Comparison of ENCODE assay signal across 8 cellular contexts in the genomic region with DNA sequence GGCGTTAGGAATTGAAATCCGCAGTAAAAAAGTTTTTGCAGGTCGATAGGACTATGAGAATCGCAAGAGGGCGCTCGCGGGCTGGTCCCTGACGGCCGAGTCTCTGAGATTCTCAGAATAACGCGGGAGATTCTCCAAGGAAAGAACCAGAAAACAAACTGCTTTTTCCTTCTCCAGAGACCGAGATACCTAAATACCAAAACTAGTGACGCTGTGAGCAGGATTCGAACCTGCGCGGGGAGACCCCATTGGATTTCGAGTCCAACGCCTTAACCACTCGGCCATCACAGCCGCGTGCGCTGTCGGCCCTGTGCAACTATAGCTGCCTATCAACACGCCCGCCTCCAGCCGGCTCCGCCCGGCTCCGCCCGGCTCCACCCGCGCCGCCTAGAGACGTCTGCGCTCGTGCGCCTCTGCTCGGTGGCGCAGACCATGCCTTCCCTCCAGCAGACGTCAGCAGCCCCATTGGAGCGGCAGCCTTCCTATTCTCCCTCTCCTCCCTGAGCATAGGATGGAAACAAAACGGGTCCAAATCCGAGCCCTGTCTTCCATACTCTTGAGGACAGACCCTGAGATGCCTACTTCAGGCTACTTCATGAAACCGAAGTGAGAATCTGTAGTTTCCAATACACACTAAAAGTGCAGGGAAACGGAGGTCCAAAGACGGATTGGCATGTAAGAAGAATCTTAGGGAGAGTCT. TPM values are rescaled to one million over a fixed set of nuclear protein-coding genes. Genes with fewer than 3 reads are reported as not detected.
DNase-seq lines count a peak whose midpoint lies in the region; TF ChIP-seq lines count a peak whose summit lies in the region.

No MANE protein-coding gene starts in this region.

- peak overlapping the region; percentile 43 for H3K4me3 ChIP-seq in HAP-1
- H3K4me3 ChIP-seq in MM.1S (ENCODE audit: low read length) = peak overlapping the region; percentile 59
- H3K4me3 ChIP-seq in neuronal stem cell (ENCODE audit: low read length in 2 of 2) = peak overlapping the region; percentile 59 to 79

- in situ Hi-C loops in HAP-1 (cut with MboI; ENCODE audit: low sequenced_read_pairs) = no loop called here

- DNase-seq in GDM1 (lab: John Stamatoyannopoulos, UW) (peak; percentile 94), HAP-1 (ENCODE audit: low spot score in 2 of 2) (peak; percentile 97), MM.1S (peak; percentile 96), SHP77 treated with DMSO at 0.1 percent for 48 hours (lab: John Stamatoyannopoulos, UW) (peak; percentile 97), foreskin melanocyte (peak; percentile 98), neuronal stem cell (ENCODE audit: low spot score) (peak; percentile 97), substantia nigra (lab: John Stamatoyannopoulos, UW) (peak; percentile 47 to 99 (median 87))
- peak; percentile 91 for DNase-seq in activated gamma-delta T cell treated with anti-CD3 and anti-CD28 coated beads, Interleukin-2, amount 50 U/mL, for 16 hours (ENCODE audit: low read depth)

- no peak overlapping the region for H3K4ac ChIP-seq in neuronal stem cell (ENCODE audit: low read length)

- H3K27ac ChIP-seq in MM.1S (ENCODE audit: low read length) (peak overlapping the region; percentile 86), neuronal stem cell (replicated peaks; ENCODE audit: low read length) (peak overlapping the region; percentile 56), substantia nigra (ENCODE audit: low read depth, low read length, poor library complexity, severe bottlenecking) (peak overlapping the region; percentile 92)

- H3K36me3 ChIP-seq in HAP-1 (replicated peaks) = peaks cover 29% of the 10 kb centered on the region
- H3K36me3 ChIP-seq in MM.1S (replicated peaks; ENCODE audit: insufficient read depth, low read length) = no peaks in the 10 kb centered on the region
- peaks cover 28 to 38% of the 10 kb centered on the region in 2 donors for H3K36me3 ChIP-seq in neuronal stem cell (replicated peaks in 1 of 2; ENCODE audit: control insufficient read depth in 2 of 2, insufficient read depth in 2 of 2, low read length in 2 of 2)

- peak overlapping the region; percentile 69 for H3K23ac ChIP-seq in neuronal stem cell (ENCODE audit: low read depth, low read length, poor library complexity)

- peak overlapping the region; percentile 73 for H3K9ac ChIP-seq in MM.1S (ENCODE audit: low read length)
- H3K9ac ChIP-seq in neuronal stem cell (ENCODE audit: low read depth, low read length, poor library complexity) = peak overlapping the region; percentile 72

- H3K9me2 ChIP-seq in MM.1S (replicated peaks; ENCODE audit: insufficient read depth, low read length) = no peaks in the 10 kb centered on the region

- H3K79me2 ChIP-seq in MM.1S (ENCODE audit: low read length) = no peaks in the 10 kb centered on the region

- no CpG with 5 or more reads among the region's 46 CpGs for WGBS in neuronal stem cell (ENCODE audit: extremely low coverage in 2 of 2, insufficient read length in 2 of 2, insufficient replicate concordance in 1 of 2), 2 donors

- H3K18ac ChIP-seq in neuronal stem cell (ENCODE audit: low read length) = peak overlapping the region; percentile 27

- H3K27me3 ChIP-seq in HAP-1 (ENCODE audit: low read depth) (no peaks in the 10 kb centered on the region), MM.1S (replicated peaks; ENCODE audit: insufficient read depth, low read length) (peaks cover 18% of the 10 kb centered on the region), neuronal stem cell (ENCODE audit: control insufficient read depth in 3 of 3, insufficient read depth in 3 of 3, low read depth in 1 of 3, low read length in 3 of 3) (peaks cover 0 to 7% (median 0%) of the 10 kb centered on the region in 3 experiments)

- H3K4me1 ChIP-seq in HAP-1 = peaks cover 13% of the 10 kb centered on the region
- peaks cover 7% of the 10 kb centered on the region for H3K4me1 ChIP-seq in MM.1S (ENCODE audit: low read length)
- peaks cover 0 to 6% of the 10 kb centered on the region in 2 donors for H3K4me1 ChIP-seq in neuronal stem cell (ENCODE audit: control insufficient read depth in 2 of 2, insufficient read depth in 1 of 2, low read depth in 1 of 2, low read length in 2 of 2)

- H3K79me1 ChIP-seq in neuronal stem cell (ENCODE audit: low read depth, low read length) = peaks cover 5% of the 10 kb centered on the region

- H4K8ac ChIP-seq in neuronal stem cell (ENCODE audit: low read depth, low read length) = no peak overlapping the region

- H2AFZ ChIP-seq in MM.1S (ENCODE audit: low read length) (peak overlapping the region; percentile 35), neuronal stem cell (ENCODE audit: low read length) (peak overlapping the region; percentile 83)

- no peak overlapping the region for H2BK12ac ChIP-seq in neuronal stem cell (ENCODE audit: low read length)

- no peak overlapping the region for H2BK15ac ChIP-seq in neuronal stem cell (ENCODE audit: low read length)

- TF ChIP-seq CTCF in MM.1S (IDR thresholded peaks at IDR 0.05; ENCODE audit: low read length) = peak; percentile 80

- no peaks in the 10 kb centered on the region for H3K9me3 ChIP-seq in HAP-1
- H3K9me3 ChIP-seq in MM.1S (replicated peaks; ENCODE audit: insufficient read depth, low read length) = no peaks in the 10 kb centered on the region
- no peaks in the 10 kb centered on the region for H3K9me3 ChIP-seq in neuronal stem cell (replicated peaks in 1 of 2; ENCODE audit: control insufficient read depth in 2 of 2, insufficient read depth in 1 of 2, low read depth in 1 of 2, low read length in 2 of 2)

- no peak overlapping the region for H2BK120ac ChIP-seq in neuronal stem cell (ENCODE audit: low read depth, low read length)

- H3K4me2 ChIP-seq in MM.1S (ENCODE audit: low read depth, low read length) = peak overlapping the region; percentile 94
- peak overlapping the region; percentile 81 for H3K4me2 ChIP-seq in neuronal stem cell (ENCODE audit: insufficient read depth, low read length, poor library complexity, severe bottlenecking)

- no peak overlapping the region for H2AK5ac ChIP-seq in neuronal stem cell (ENCODE audit: low read depth, low read length)

- H4K91ac ChIP-seq in neuronal stem cell (ENCODE audit: low read depth, low read length, poor library complexity) = no peak overlapping the region

- H4K20me1 ChIP-seq in MM.1S (ENCODE audit: insufficient read depth, low read length) = no peaks in the 10 kb centered on the region

- H3F3A ChIP-seq in MM.1S (ENCODE audit: insufficient read depth, low read length) = peaks cover 24% of the 10 kb centered on the region

- no peak overlapping the region for H3K14ac ChIP-seq in neuronal stem cell (ENCODE audit: low read length)

- H2BK5ac ChIP-seq in neuronal stem cell (ENCODE audit: low read length) = no peak overlapping the region

RNA-seq across cellular contexts. Expression of a gene that starts 13.4 kb away (rescaled TPM):
- 17.0 TPM for polyA plus RNA-seq in neuronal stem cell (2013, experiment 1 of 2)
- 18.7 TPM for polyA plus RNA-seq in neuronal stem cell (2013, experiment 2 of 2)

RNA-seq across cellular contexts. Expression of a gene that starts 14.9 kb away (rescaled TPM):
- polyA plus RNA-seq in neuronal stem cell (2013, experiment 1 of 2) = 5.8 TPM
- polyA plus RNA-seq in neuronal stem cell (2013, experiment 2 of 2) = 4.2 TPM

RNA-seq across cellular contexts. Expression of a gene that starts 20.5 kb away (rescaled TPM):
- 0.07 TPM for polyA plus RNA-seq in neuronal stem cell (2013, experiment 1 of 2)
- 0.11 TPM for polyA plus RNA-seq in neuronal stem cell (2013, experiment 2 of 2)

RNA-seq across cellular contexts. Expression of a gene that starts 23.9 kb away (rescaled TPM):
- 47.3 TPM for polyA plus RNA-seq in neuronal stem cell (2013, experiment 1 of 2)
- 45.3 TPM for polyA plus RNA-seq in neuronal stem cell (2013, experiment 2 of 2)

RNA-seq across cellular contexts. Expression of a gene that starts 37.4 kb away (rescaled TPM):
- polyA plus RNA-seq in neuronal stem cell (2013, experiment 1 of 2) = 14.8 TPM
- polyA plus RNA-seq in neuronal stem cell (2013, experiment 2 of 2) = 15.2 TPM

Comparison
In these comparisons a context has a peak if more than half of its experiments do, and no peak if none do; other contexts are left out.
1. Peak in every context shown above with its lines: DNase-seq, H3K4me3 ChIP-seq and H3K27ac ChIP-seq.